Comparison of ENCODE assay signal across 1 cellular context in the genomic region with DNA sequence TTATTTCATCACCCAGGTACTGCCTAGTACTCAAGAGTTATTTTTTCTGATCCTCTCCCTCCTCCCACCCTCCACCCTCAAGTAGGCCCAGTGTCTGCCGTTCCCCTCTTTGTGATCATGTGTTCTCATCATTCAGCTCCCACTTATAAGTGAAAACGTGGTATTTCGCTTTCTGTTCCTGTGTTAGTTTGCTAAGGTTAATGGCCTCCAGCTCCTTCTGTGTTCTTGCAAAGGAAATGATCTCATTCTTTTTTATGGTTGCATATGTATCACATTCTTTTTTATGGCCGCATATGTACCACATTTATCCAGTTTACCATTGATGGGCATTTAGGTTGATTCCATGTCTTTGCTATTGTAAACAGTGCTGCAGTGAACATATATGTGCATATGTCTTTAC.
A peak's percentile ranks its signal among the peaks of the same experiment; 100 is the strongest.
TF ChIP-seq lines count a peak whose summit lies in the region.

No MANE protein-coding gene starts in this region.

TF ChIP-seq in endothelial cell of umbilical vein, 7 proteins besides CTCF, POLR2A, EP300 and RAD21:
- TF ChIP-seq JUN (IDR thresholded peaks at IDR 0.05; ENCODE audit: borderline replicate concordance, insufficient read depth, insufficient read length, low read depth) (peak; percentile 21), POLR2AphosphoS5 (IDR thresholded peaks at IDR 0.05; ENCODE audit: insufficient read depth, low read depth, low read length) (no peak)
